ENCODE assay signal across 11 cellular contexts in the genomic region with DNA sequence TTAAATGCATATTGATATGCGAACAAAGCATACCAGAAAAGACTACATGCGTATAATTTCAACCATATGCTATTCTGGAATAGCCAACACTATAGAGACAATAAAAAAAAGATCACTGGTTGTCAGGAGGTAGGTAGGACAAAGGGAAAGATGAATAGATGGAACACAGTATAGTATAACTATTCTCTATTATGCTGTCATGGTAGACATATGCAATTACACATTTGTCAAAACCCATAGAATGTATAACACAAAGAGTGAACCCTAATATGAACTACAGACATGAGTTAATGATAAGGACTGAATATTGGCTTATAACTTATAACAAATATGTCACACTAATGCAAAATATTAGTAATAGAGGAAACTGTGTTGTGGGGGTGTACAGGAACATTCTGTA.
"Had no signal": no experiment of that assay in that cellular context is flagged by ENCODE, and none has a peak within 500 bp of the region (broad histone marks: within the 10 kb centered on the region; RNA-seq: fewer than 3 reads in every experiment).

No MANE protein-coding gene starts in this region.

- H3K9me3 ChIP-seq: adrenal gland, ascending aorta, body of pancreas, breast epithelium had no signal

- ATAC-seq: activated naive CD4-positive, alpha-beta T cell treated with anti-CD3 and anti-CD28 coated beads, Interleukin-2, amount 50 U/mL, for 72 hours; activated naive CD8-positive, alpha-beta T cell treated with anti-CD3 and anti-CD28 coated beads, Interleukin-2, amount 50 U/mL, for 24 hours; activated T-cell treated with anti-CD3 and anti-CD28 coated beads, Interleukin-2, amount 50 U/mL, for 4 hours; activated T-cell treated with anti-CD3 and anti-CD28 coated beads, Interleukin-2, amount 50 U/mL, for 72 hours; activated T-helper 17 cell treated with anti-CD3 and anti-CD28 coated beads, Interleukin-2, amount 50 U/mL, for 72 hours; body of pancreas had no signal

- H3K27ac ChIP-seq: adrenal gland, ascending aorta, body of pancreas, brain microvascular endothelial cell, breast epithelium, cardiac muscle cell had no signal

- H3K4me3 ChIP-seq: adrenal gland, ascending aorta, body of pancreas, breast epithelium, cardiac muscle cell had no signal

- H3K27me3 ChIP-seq: adrenal gland, ascending aorta, body of pancreas, brain microvascular endothelial cell, breast epithelium, cardiac muscle cell had no signal

- H3K36me3 ChIP-seq: adrenal gland, ascending aorta, brain microvascular endothelial cell, breast epithelium, cardiac muscle cell had no signal
